In genomic region chrX:49001521-49002090, GRCh38 we compare ENCODE assay signal across 8 cellular contexts. TPM values are rescaled to one million over a fixed set of nuclear protein-coding genes. Genes with fewer than 3 reads are reported as not detected.
DNase-seq lines count a peak whose midpoint lies in the region; ATAC-seq and TF ChIP-seq lines count a peak whose summit lies in the region.

No MANE protein-coding gene starts in this region.

- 1 to 2% methylated on average over 15 to 17 of the region's 17 CpGs for WGBS in thyroid gland, 2 donors

- H3K79me2 ChIP-seq in OCI-LY7 (ENCODE audit: insufficient read depth, low read depth, low read length) = peaks cover 10% of the 10 kb centered on the region; the same call in 1 of the 2 replicates

- intact Hi-C loops in A673 (cut with micrococcal nuclease; ENCODE audit: unreplicated experiment) (no loop called here), OCI-LY7 (cut with micrococcal nuclease; ENCODE audit: unreplicated experiment) (loop anchor here (2.0 to 5.0 kb wide), 2 partner anchors 39 to 41 kb away; partner anchors contain the start of gene TFE3), thyroid gland (cut with DNase I) (no loop called here)

- H3K36me3 ChIP-seq in A673 (ENCODE audit: insufficient read depth, low read length, poor library complexity, severe bottlenecking) = peaks cover 14% of the 10 kb centered on the region
- H3K36me3 ChIP-seq in OCI-LY7 (ENCODE audit: insufficient read depth, low read length) = peaks cover 33% of the 10 kb centered on the region
- peaks cover 21% of the 10 kb centered on the region for H3K36me3 ChIP-seq in neutrophil
- no peaks in the 10 kb centered on the region for H3K36me3 ChIP-seq in thyroid gland

- peak overlapping the region; percentile 60 for H3K4me2 ChIP-seq in OCI-LY7 (ENCODE audit: low read length)

- H3K4me1 ChIP-seq in A673 (ENCODE audit: insufficient read depth, low read length, poor library complexity, severe bottlenecking) = no peaks in the 10 kb centered on the region
- H3K4me1 ChIP-seq in OCI-LY7 (ENCODE audit: insufficient read depth, low read length, poor library complexity, severe bottlenecking) = peaks cover 20% of the 10 kb centered on the region
- no peaks in the 10 kb centered on the region for H3K4me1 ChIP-seq in foreskin keratinocyte
- peaks cover 9 to 11% of the 10 kb centered on the region in 2 experiments for H3K4me1 ChIP-seq in neutrophil (ENCODE audit: control insufficient read depth in 1 of 2, insufficient read depth in 1 of 2, low read depth in 1 of 2, low read length in 1 of 2)
- peaks cover 0 to 6% of the 10 kb centered on the region in 2 donors for H3K4me1 ChIP-seq in thyroid gland

- H3K27me3 ChIP-seq in A673 (replicated peaks; ENCODE audit: insufficient read depth, low read depth, low read length, poor library complexity) = no peaks in the 10 kb centered on the region
- H3K27me3 ChIP-seq in foreskin keratinocyte = no peaks in the 10 kb centered on the region
- no peaks in the 10 kb centered on the region for H3K27me3 ChIP-seq in neutrophil
- no peaks in the 10 kb centered on the region for H3K27me3 ChIP-seq in thyroid gland

- no peaks in the 10 kb centered on the region for H3K9me2 ChIP-seq in OCI-LY7 (ENCODE audit: insufficient read depth, low read length)

- H3K4me3 ChIP-seq in A673 (ENCODE audit: low read depth, low read length, poor library complexity, severe bottlenecking) = peak overlapping the region; percentile 66
- H3K4me3 ChIP-seq in OCI-LY7 (ENCODE audit: low read depth, low read length, poor library complexity, severe bottlenecking) = peak overlapping the region; percentile 88
- H3K4me3 ChIP-seq in neutrophil (ENCODE audit: low read depth in 1 of 2, low read length in 1 of 2) = peak overlapping the region; percentile 74 to 89
- H3K4me3 ChIP-seq in thyroid gland (replicated peaks in 1 of 3) = peak overlapping the region; percentile 46 to 73 (median 47)

- H2AFZ ChIP-seq in OCI-LY7 (ENCODE audit: low read length) = peak overlapping the region; percentile 49; the same call in 1 of the 2 replicates

- H4K20me1 ChIP-seq in OCI-LY7 (ENCODE audit: insufficient read depth, low read length) = no peaks in the 10 kb centered on the region

- POLR2A ChIA-PET in A673 (lab: Charles Lee; ENCODE audit: low non-redundant PET) = no interaction called here
- POLR2A ChIA-PET in OCI-LY7 (lab: Charles Lee) = interaction anchor here (0.6 to 1.4 kb wide), 3 partner anchors 40 to 55 kb away, joined by 5 to 9 read pairs (median 7); no protein-coding TSS in a partner anchor

- H3K27ac ChIP-seq in A673 (ENCODE audit: low read depth, low read length, poor library complexity, severe bottlenecking) (peak overlapping the region; percentile 98), OCI-LY7 (ENCODE audit: low read depth, low read length, poor library complexity, severe bottlenecking) (peak overlapping the region; percentile 75), foreskin keratinocyte (peak overlapping the region; percentile 90), neutrophil (peak overlapping the region; percentile 96), thyroid gland (peak overlapping the region; percentile 64 to 80 (median 76))

- H3K9me3 ChIP-seq in A673 (ENCODE audit: low read depth, low read length, poor library complexity, severe bottlenecking) (no peaks in the 10 kb centered on the region), OCI-LY7 (ENCODE audit: low read length) (no peaks in the 10 kb centered on the region), neutrophil (no peaks in the 10 kb centered on the region), thyroid gland (no peaks in the 10 kb centered on the region)

- TF ChIP-seq CTCF in A673 (conservative IDR thresholded peaks at IDR 0.05; ENCODE audit: low read depth, low read length) = no peak
- TF ChIP-seq CTCF in OCI-LY7 (conservative IDR thresholded peaks at IDR 0.05; ENCODE audit: low read length) = no peak
- no peak for TF ChIP-seq CTCF in foreskin keratinocyte (conservative IDR thresholded peaks at IDR 0.05)
- no peak for TF ChIP-seq CTCF in neutrophil (IDR thresholded peaks at IDR 0.05)
- no peak for TF ChIP-seq CTCF in thyroid gland (IDR thresholded peaks at IDR 0.05)

- DNase-seq in A673 (ENCODE audit: low spot score) = peak; percentile 62
- peak; percentile 79 for DNase-seq in OCI-LY7 (ENCODE audit: low spot score)
- DNase-seq in activated T-helper 9 cell treated with anti-CD3 and anti-CD28 coated beads, Interleukin-2, amount 50 U/mL, for 16 hours (ENCODE audit: low read depth) = peak; percentile 35
- peak; percentile 29 to 47 for DNase-seq in foreskin keratinocyte
- peak; percentile 2 to 7 for DNase-seq in thyroid gland

- BruUV-seq in A673 (replicated peaks; lab: Mats Ljungman, UMichigan) = TSS peak; percentile 50
- no TSS peak for BruUV-seq in OCI-LY7 (replicated peaks; lab: Mats Ljungman, UMichigan)

- CTCF ChIA-PET in A673 (lab: Charles Lee) (no interaction called here), OCI-LY7 (lab: Charles Lee; ENCODE audit: unreplicated experiment) (interaction anchor here (0.5 to 0.6 kb wide), 2 partner anchors 78 to 394 kb away, joined by 3 to 4 read pairs; no protein-coding TSS in a partner anchor)

- ATAC-seq in GM18517 (IDR thresholded peaks at IDR 0.05; ENCODE audit: unreplicated experiment) (peak; percentile 17), HG03139 (IDR thresholded peaks at IDR 0.05; ENCODE audit: unreplicated experiment) (peak; percentile 17), foreskin keratinocyte (peak; percentile 74)

- no peak for TF ChIP-seq POLR2A in thyroid gland (IDR thresholded peaks at IDR 0.05)

RNA-seq across cellular contexts. Expression of gene GRIPAP1, which starts 0.5 kb away (rescaled TPM):
- total RNA-seq in A673 (2021) (64.0 and 65.6 TPM in 2 replicates), OCI-LY7 (2022) (95.9 and 98.3 TPM in 2 replicates), foreskin keratinocyte (18.8 and 18.9 TPM in 2 replicates), thyroid gland (10 to 100 TPM; 30.6 to 33.9 (median 33.4) TPM)
- total RNA-seq in OCI-LY7 (2014; rRNA removed; shearing (Covaris generic)) = 27.5 and 42.7 TPM in 2 replicates
- polyA plus RNA-seq in foreskin keratinocyte = 13.7 and 13.8 TPM in 2 replicates

RNA-seq across cellular contexts. Expression of gene KCND1, which starts 30.0 kb away (rescaled TPM):
- total RNA-seq in A673 (2021) (3.6 and 4.3 TPM in 2 replicates), OCI-LY7 (2022) (8.8 and 13.6 TPM in 2 replicates), foreskin keratinocyte (0.49 and 0.54 TPM in 2 replicates), thyroid gland (1 to 10 TPM in 3 of 4 donors, under 1 TPM in 1; 0.54 to 1.6 (median 1.1) TPM)
- 4.0 and 7.6 TPM in 2 replicates for total RNA-seq in OCI-LY7 (2014; rRNA removed; shearing (Covaris generic))
- polyA plus RNA-seq in foreskin keratinocyte = 0.55 and 0.63 TPM in 2 replicates

RNA-seq across cellular contexts. Expression of gene TFE3, which starts 41.6 kb away (rescaled TPM):
- total RNA-seq in A673 (2021) = 49.5 and 56.8 TPM in 2 replicates
- 7.6 and 10.2 TPM in 2 replicates for total RNA-seq in OCI-LY7 (2014; rRNA removed; shearing (Covaris generic))
- total RNA-seq in OCI-LY7 (2022) = 19.0 and 19.8 TPM in 2 replicates
- total RNA-seq in foreskin keratinocyte = 41.4 and 41.9 TPM in 2 replicates
- polyA plus RNA-seq in foreskin keratinocyte = 38.3 and 38.8 TPM in 2 replicates
- 100 to 1,000 TPM in 3 of 4 donors, 10 to 100 TPM in 1; 68.4 to 160 (median 118) TPM for total RNA-seq in thyroid gland

RNA-seq across cellular contexts. Expression of gene OTUD5, which starts 44.2 kb away (rescaled TPM):
- 58.0 and 67.5 TPM in 2 replicates for total RNA-seq in A673 (2021)
- 33.3 and 38.5 TPM in 2 replicates for total RNA-seq in OCI-LY7 (2014; rRNA removed; shearing (Covaris generic))
- total RNA-seq in OCI-LY7 (2022) = 51.7 and 55.7 TPM in 2 replicates
- total RNA-seq in foreskin keratinocyte = 31.6 and 34.9 TPM in 2 replicates
- polyA plus RNA-seq in foreskin keratinocyte = 35.5 and 37.6 TPM in 2 replicates
- 10 to 100 TPM; 33.9 to 52.4 (median 43.3) TPM for total RNA-seq in thyroid gland

RNA-seq across cellular contexts. Expression of gene CCDC120, which starts 57.2 kb away (rescaled TPM):
- total RNA-seq in A673 (2021) = 11.9 and 13.0 TPM in 2 replicates
- total RNA-seq in OCI-LY7 (2014; rRNA removed; shearing (Covaris generic)) = 0.95 and 1.4 TPM in 2 replicates
- 3.6 and 4.1 TPM in 2 replicates for total RNA-seq in OCI-LY7 (2022)
- 5.9 and 8.0 TPM in 2 replicates for total RNA-seq in foreskin keratinocyte
- 7.3 and 7.8 TPM in 2 replicates for polyA plus RNA-seq in foreskin keratinocyte
- 10 to 100 TPM in 1 of 4 donors, 1 to 10 TPM in 3; 5.1 to 14.4 (median 6.3) TPM for total RNA-seq in thyroid gland

Comparison
In these comparisons a context has a peak if more than half of its experiments do, and no peak if none do; other contexts are left out.
1. Peak in every context shown above with its lines: DNase-seq, ATAC-seq, H3K4me3 ChIP-seq and H3K27ac ChIP-seq.
2. DNase-seq: peak in every context shown above with its lines; median percentile 79 in OCI-LY7; 62 in A673; 38 in foreskin keratinocyte; 35 in activated T-helper 9 cell treated with anti-CD3 and anti-CD28 coated beads, Interleukin-2, amount 50 U/mL, for 16 hours; 4 in thyroid gland.
3. ATAC-seq: peak in every context shown above with its lines; median percentile 74 in foreskin keratinocyte; 17 in GM18517; 17 in HG03139.